ENCODE assay signal across 1 cellular context in genomic region chr1:244970236-244970652, GRCh38.
A peak's percentile ranks its signal among the peaks of the same experiment; 100 is the strongest.
TF ChIP-seq lines count a peak whose summit lies in the region.

No MANE protein-coding gene starts in this region.

TF ChIP-seq in HepG2, 621 proteins besides CTCF, POLR2A, EP300 and RAD21 (continued from another document and continues in another):
- no peak for TF ChIP-seq MAFF (IDR thresholded peaks at IDR 0.05; ENCODE audit: low read depth, low read length)
- no peak for TF ChIP-seq DBP (CRISPR knock-in tag; IDR thresholded peaks at IDR 0.05; ENCODE audit: not compliant biosample characterization)
- no peak for TF ChIP-seq NCOA5 (CRISPR knock-in tag; IDR thresholded peaks at IDR 0.05)
- TF ChIP-seq ZNF709 (CRISPR knock-in tag; IDR thresholded peaks at IDR 0.05): no peak
- TF ChIP-seq GTF2F1 (IDR thresholded peaks at IDR 0.05; ENCODE audit: low read length): no peak
- TF ChIP-seq ZFP82 (CRISPR knock-in tag; IDR thresholded peaks at IDR 0.05; ENCODE audit: borderline replicate concordance): 0 out of 2 replicates have a peak, but pooled peaks have one; percentile 6
- no peak for TF ChIP-seq GMEB2 (CRISPR knock-in tag; IDR thresholded peaks at IDR 0.05; ENCODE audit: low read depth)
- 0 out of 2 replicates have a peak, but pooled peaks have one; percentile 8 for TF ChIP-seq IRX3 (CRISPR knock-in tag; IDR thresholded peaks at IDR 0.05; ENCODE audit: borderline replicate concordance, low read depth)
- TF ChIP-seq ZNF121 (CRISPR knock-in tag; IDR thresholded peaks at IDR 0.05): 0 out of 2 replicates have a peak, but pooled peaks have one; percentile 3
- TF ChIP-seq CSRNP2 (CRISPR knock-in tag; conservative IDR thresholded peaks at IDR 0.05; ENCODE audit: low read depth): no peak
- TF ChIP-seq NKX3-1 (CRISPR knock-in tag; IDR thresholded peaks at IDR 0.05): 0 out of 2 replicates have a peak, but pooled peaks have one; percentile 3
- no peak for TF ChIP-seq ZNF3 (CRISPR knock-in tag; IDR thresholded peaks at IDR 0.05)
- TF ChIP-seq FOXM1 (CRISPR knock-in tag; IDR thresholded peaks at IDR 0.05): no peak
- TF ChIP-seq, protein P1, sequence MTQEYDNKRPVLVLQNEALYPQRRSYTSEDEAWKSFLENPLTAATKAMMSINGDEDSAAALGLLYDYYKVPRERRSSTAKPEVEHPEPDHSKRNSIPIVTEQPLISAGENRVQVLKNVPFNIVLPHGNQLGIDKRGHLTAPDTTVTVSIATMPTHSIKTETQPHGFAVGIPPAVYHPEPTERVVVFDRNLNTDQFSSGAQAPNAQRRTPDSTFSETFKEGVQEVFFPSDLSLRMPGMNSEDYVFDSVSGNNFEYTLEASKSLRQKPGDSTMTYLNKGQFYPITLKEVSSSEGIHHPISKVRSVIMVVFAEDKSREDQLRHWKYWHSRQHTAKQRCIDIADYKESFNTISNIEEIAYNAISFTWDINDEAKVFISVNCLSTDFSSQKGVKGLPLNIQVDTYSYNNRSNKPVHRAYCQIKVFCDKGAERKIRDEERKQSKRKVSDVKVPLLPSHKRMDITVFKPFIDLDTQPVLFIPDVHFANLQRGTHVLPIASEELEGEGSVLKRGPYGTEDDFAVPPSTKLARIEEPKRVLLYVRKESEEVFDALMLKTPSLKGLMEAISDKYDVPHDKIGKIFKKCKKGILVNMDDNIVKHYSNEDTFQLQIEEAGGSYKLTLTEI (CRISPR knock-in tag; conservative IDR thresholded peaks at IDR 0.05): no peak
- peak; percentile 19; the same call in 1 of the 2 replicates for TF ChIP-seq ZNF33B (CRISPR knock-in tag; IDR thresholded peaks at IDR 0.05)
- no peak for TF ChIP-seq EEA1 (CRISPR knock-in tag; IDR thresholded peaks at IDR 0.05; ENCODE audit: borderline replicate concordance)
- no peak for TF ChIP-seq ZNF550 (CRISPR knock-in tag; IDR thresholded peaks at IDR 0.05; ENCODE audit: borderline replicate concordance)
- no peak for TF ChIP-seq ZNF251 (CRISPR knock-in tag; IDR thresholded peaks at IDR 0.05)
- no peak; a peak in 1 of 4 replicates for TF ChIP-seq NR2F1 (CRISPR knock-in tag; IDR thresholded peaks at IDR 0.05)
- no peak for TF ChIP-seq ARID2 (CRISPR knock-in tag; IDR thresholded peaks at IDR 0.05; ENCODE audit: borderline replicate concordance)
- TF ChIP-seq ZNF468 (CRISPR knock-in tag; IDR thresholded peaks at IDR 0.05): no peak
- no peak for TF ChIP-seq ZNF567 (CRISPR knock-in tag; IDR thresholded peaks at IDR 0.05; ENCODE audit: borderline replicate concordance)
- TF ChIP-seq PRDM15 (CRISPR knock-in tag; IDR thresholded peaks at IDR 0.05): no peak; the same call in 1 of the 2 replicates
- TF ChIP-seq ADNP (CRISPR knock-in tag; IDR thresholded peaks at IDR 0.05): no peak
- TF ChIP-seq TMF1 (CRISPR knock-in tag; IDR thresholded peaks at IDR 0.05; ENCODE audit: low read depth): peak; percentile 22; the same call in 1 of the 2 replicates
- TF ChIP-seq TAF15 (IDR thresholded peaks at IDR 0.05; ENCODE audit: low read depth, low read length, poor library complexity, severe bottlenecking): no peak
- TF ChIP-seq NFIB (CRISPR knock-in tag; IDR thresholded peaks at IDR 0.05; ENCODE audit: borderline replicate concordance): no peak
- no peak for TF ChIP-seq ZNF644 (CRISPR knock-in tag; IDR thresholded peaks at IDR 0.05; ENCODE audit: low read depth)
- TF ChIP-seq MED13 (CRISPR knock-in tag; IDR thresholded peaks at IDR 0.05): peak; percentile 13; the same call in 1 of the 2 replicates
- peak; percentile 45; the same call in 1 of the 2 replicates for TF ChIP-seq ZNF687 (CRISPR knock-in tag; IDR thresholded peaks at IDR 0.05)
- no peak for TF ChIP-seq ZNF205 (CRISPR knock-in tag; IDR thresholded peaks at IDR 0.05)
- no peak for TF ChIP-seq ZNF7 (CRISPR knock-in tag; IDR thresholded peaks at IDR 0.05)
- TF ChIP-seq, protein P2, sequence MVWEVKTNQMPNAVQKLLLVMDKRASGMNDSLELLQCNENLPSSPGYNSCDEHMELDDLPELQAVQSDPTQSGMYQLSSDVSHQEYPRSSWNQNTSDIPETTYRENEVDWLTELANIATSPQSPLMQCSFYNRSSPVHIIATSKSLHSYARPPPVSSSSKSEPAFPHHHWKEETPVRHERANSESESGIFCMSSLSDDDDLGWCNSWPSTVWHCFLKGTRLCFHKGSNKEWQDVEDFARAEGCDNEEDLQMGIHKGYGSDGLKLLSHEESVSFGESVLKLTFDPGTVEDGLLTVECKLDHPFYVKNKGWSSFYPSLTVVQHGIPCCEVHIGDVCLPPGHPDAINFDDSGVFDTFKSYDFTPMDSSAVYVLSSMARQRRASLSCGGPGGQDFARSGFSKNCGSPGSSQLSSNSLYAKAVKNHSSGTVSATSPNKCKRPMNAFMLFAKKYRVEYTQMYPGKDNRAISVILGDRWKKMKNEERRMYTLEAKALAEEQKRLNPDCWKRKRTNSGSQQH (CRISPR knock-in tag; IDR thresholded peaks at IDR 0.05; ENCODE audit: low read depth): no peak
- TF ChIP-seq ZBTB3 (CRISPR knock-in tag; IDR thresholded peaks at IDR 0.05; ENCODE audit: borderline replicate concordance, low read depth): no peak
- TF ChIP-seq ZNF564 (CRISPR knock-in tag; IDR thresholded peaks at IDR 0.05): no peak; the same call in 1 of the 2 replicates
- TF ChIP-seq TBX2 (CRISPR knock-in tag; IDR thresholded peaks at IDR 0.05; ENCODE audit: borderline replicate concordance): no peak
- TF ChIP-seq, protein P3, sequence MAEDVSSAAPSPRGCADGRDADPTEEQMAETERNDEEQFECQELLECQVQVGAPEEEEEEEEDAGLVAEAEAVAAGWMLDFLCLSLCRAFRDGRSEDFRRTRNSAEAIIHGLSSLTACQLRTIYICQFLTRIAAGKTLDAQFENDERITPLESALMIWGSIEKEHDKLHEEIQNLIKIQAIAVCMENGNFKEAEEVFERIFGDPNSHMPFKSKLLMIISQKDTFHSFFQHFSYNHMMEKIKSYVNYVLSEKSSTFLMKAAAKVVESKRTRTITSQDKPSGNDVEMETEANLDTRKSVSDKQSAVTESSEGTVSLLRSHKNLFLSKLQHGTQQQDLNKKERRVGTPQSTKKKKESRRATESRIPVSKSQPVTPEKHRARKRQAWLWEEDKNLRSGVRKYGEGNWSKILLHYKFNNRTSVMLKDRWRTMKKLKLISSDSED (CRISPR knock-in tag; IDR thresholded peaks at IDR 0.05): no peak
- no peak for TF ChIP-seq ZNF264 (CRISPR knock-in tag; IDR thresholded peaks at IDR 0.05)
- TF ChIP-seq ZNF660 (CRISPR knock-in tag; IDR thresholded peaks at IDR 0.05; ENCODE audit: borderline replicate concordance, low read depth): no peak
- TF ChIP-seq DRAP1 (CRISPR knock-in tag; IDR thresholded peaks at IDR 0.05): no peak
